1 cellular context compared by ENCODE assay signal in the genomic region with DNA sequence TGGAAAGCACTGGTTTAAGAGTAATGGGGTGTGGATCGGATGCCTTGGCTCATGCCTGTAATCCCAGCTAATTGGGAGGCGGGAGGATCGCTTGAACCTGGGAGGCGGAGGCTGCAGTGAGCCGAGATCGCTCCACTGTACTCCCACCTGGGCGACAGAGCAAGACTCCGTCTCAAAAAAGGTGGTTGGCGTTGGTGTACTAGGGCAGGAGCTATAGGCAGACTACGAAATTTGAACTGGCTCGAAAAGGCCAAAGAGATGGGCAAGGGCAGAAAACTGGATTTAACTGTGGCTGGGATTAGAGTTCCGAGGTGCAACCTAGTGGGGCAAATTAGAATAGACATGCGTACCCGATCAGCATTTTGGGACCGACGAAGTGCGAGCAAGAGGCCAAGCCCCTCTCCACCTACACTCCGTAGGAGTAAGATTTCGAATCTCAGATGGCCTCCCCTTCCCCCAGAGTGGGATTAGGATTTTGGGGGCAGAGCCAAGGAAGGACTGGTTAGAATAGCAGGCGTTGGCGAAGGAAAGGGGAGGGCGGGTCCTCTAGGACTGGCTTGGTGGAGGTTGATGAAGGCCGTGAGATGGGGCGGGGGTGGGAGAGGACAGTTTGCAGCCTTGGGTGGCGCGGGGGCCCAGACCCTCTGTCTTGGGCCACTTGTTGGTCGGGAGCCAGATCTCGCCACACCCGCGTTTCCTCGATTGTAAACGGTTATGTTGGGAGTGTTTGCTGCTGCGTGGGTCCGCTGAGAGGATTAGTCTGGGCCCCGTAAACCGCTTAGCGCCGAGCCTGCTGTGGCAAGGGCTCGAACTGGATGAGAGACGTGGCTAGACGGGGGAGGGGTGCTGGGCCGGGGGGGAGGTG.
TF ChIP-seq lines count a peak whose summit lies in the region.

No MANE protein-coding gene starts in this region.

TF ChIP-seq in HEK293, 187 proteins besides CTCF, POLR2A, EP300 and RAD21:
- TF ChIP-seq ZFHX2 (tag by site-specific recombination; conservative IDR thresholded peaks at IDR 0.05) (peak; percentile 93), ZNF843 (tag by site-specific recombination; IDR thresholded peaks at IDR 0.05) (no peak), ZNF112 (tag by site-specific recombination; IDR thresholded peaks at IDR 0.05) (no peak), ZNF114 (tag by site-specific recombination; IDR thresholded peaks at IDR 0.05) (no peak), SCRT2 (tag by site-specific recombination; IDR thresholded peaks at IDR 0.05) (peak; percentile 69), TRIM28 (IDR thresholded peaks at IDR 0.05; ENCODE audit: borderline replicate concordance, low read length) (no peak), KLF8 (tag by site-specific recombination; IDR thresholded peaks at IDR 0.05) (peak; percentile 11), EGR2 (tag by site-specific recombination; IDR thresholded peaks at IDR 0.05; ENCODE audit: low read depth) (peak; percentile 89), BCL11A (tag by site-specific recombination; IDR thresholded peaks at IDR 0.05; ENCODE audit: low read depth) (no peak), ZNF214 (tag by site-specific recombination; IDR thresholded peaks at IDR 0.05; ENCODE audit: borderline replicate concordance) (no peak), SCRT1 (tag by site-specific recombination; IDR thresholded peaks at IDR 0.05; ENCODE audit: borderline replicate concordance) (0 out of 2 replicates have a peak, but pooled peaks have one; percentile 46), KLF7 (tag by site-specific recombination; IDR thresholded peaks at IDR 0.05; ENCODE audit: borderline replicate concordance) (peak; percentile 6; the same call in 1 of the 2 replicates), ZBTB48 (tag by site-specific recombination; IDR thresholded peaks at IDR 0.05) (0 out of 2 replicates have a peak, but pooled peaks have one; percentile 65), ZNF140 (tag by site-specific recombination; IDR thresholded peaks at IDR 0.05) (no peak), SP2 (tag by site-specific recombination; IDR thresholded peaks at IDR 0.05) (0 out of 2 replicates have a peak, but pooled peaks have one; percentile 9), KLF1 (tag by site-specific recombination; IDR thresholded peaks at IDR 0.05) (peak; percentile 39), ZNF2 (tag by site-specific recombination; IDR thresholded peaks at IDR 0.05) (no peak), ZNF121 (tag by site-specific recombination; IDR thresholded peaks at IDR 0.05) (peak; percentile 34; the same call in 1 of the 2 replicates)
- TF ChIP-seq, protein P1, sequence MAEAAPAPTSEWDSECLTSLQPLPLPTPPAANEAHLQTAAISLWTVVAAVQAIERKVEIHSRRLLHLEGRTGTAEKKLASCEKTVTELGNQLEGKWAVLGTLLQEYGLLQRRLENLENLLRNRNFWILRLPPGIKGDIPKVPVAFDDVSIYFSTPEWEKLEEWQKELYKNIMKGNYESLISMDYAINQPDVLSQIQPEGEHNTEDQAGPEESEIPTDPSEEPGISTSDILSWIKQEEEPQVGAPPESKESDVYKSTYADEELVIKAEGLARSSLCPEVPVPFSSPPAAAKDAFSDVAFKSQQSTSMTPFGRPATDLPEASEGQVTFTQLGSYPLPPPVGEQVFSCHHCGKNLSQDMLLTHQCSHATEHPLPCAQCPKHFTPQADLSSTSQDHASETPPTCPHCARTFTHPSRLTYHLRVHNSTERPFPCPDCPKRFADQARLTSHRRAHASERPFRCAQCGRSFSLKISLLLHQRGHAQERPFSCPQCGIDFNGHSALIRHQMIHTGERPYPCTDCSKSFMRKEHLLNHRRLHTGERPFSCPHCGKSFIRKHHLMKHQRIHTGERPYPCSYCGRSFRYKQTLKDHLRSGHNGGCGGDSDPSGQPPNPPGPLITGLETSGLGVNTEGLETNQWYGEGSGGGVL (tag by site-specific recombination; IDR thresholded peaks at IDR 0.05): peak; percentile 85
